ENCODE assay signal across 7 cellular contexts in the genomic region with DNA sequence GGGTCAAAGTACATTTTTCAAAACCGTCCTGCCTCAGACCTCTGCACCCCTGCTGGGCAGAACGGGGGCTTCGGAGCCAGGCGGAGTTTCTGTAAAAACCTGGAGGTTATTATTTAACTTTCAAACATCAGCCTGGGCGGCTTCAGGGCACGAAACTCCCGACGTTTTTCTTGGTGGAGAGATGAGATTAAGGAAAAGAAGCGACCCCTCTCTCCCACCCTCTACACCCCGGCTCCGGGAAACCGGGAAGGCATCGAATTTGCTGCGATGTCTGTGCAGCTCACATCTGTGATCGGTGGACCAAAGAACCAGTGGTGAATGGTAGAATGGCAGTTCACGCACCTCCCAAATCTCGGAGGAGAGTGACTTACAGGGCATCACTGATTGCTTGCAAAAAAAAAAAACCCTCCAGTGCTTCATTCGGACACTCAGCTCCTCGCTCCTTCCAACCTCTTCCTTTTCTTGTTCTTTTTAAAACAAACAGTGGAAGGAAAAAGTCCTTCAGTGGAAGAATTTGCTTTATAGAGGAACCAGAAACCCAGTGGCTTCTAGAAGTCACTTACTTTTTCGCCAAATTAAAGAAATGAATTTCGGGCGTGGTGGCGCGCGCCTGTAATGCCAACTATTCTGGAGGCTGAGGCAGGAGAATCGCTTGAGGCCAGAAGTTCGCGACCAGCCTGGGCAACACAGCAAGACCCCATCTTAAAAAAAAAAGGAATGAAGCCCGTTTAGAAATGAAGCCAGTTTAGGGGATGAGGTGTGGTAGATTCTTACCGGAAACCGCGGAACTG. TPM values are rescaled to one million over a fixed set of nuclear protein-coding genes. Genes with fewer than 3 reads are reported as not detected.
DNase-seq lines count a peak whose midpoint lies in the region; ATAC-seq and TF ChIP-seq lines count a peak whose summit lies in the region.

No MANE protein-coding gene starts in this region.

- no peaks in the 10 kb centered on the region for H3K27me3 Mint-ChIP-seq in activated naive CD8-positive, alpha-beta T cell treated with anti-CD3 and anti-CD28 coated beads for 36 hours

- H3K4me1 ChIP-seq in left ventricle myocardium inferior = peaks cover 26% of the 10 kb centered on the region

- no peak for ATAC-seq in GM18517 (IDR thresholded peaks at IDR 0.05; ENCODE audit: unreplicated experiment)

- intact Hi-C loops in left ventricle myocardium inferior (cut with micrococcal nuclease) (no loop called here), posterior cingulate gyrus (cut with DNase I) (loop anchor here (5.0 kb wide), 1 partner anchor 137 kb away; a partner anchor contains a TSS)

- peak overlapping the region; percentile 89 for H3K27ac Mint-ChIP-seq in activated naive CD8-positive, alpha-beta T cell treated with anti-CD3 and anti-CD28 coated beads for 36 hours

- no peaks in the 10 kb centered on the region for H3K9me3 Mint-ChIP-seq in activated naive CD8-positive, alpha-beta T cell treated with anti-CD3 and anti-CD28 coated beads for 36 hours

- peak; percentile 47 for DNase-seq in HCEC 1CT
- peak; percentile 43 for DNase-seq in NCI-H345 (lab: John Stamatoyannopoulos, UW)
- DNase-seq in activated naive CD8-positive, alpha-beta T cell treated with anti-CD3 and anti-CD28 coated beads for 36 hours = peak; percentile 25
- no peak for DNase-seq in left ventricle myocardium inferior
- peak in 7 of 10 donors; percentile 13 to 80 (median 22) for DNase-seq in posterior cingulate gyrus

- H3K4me3 ChIP-seq in GM08714 (ENCODE audit: low read length) = peak overlapping the region; percentile 69
- H3K4me3 ChIP-seq in left ventricle myocardium inferior = peak overlapping the region; percentile 89

- peaks cover 28% of the 10 kb centered on the region for H3K4me1 Mint-ChIP-seq in activated naive CD8-positive, alpha-beta T cell treated with anti-CD3 and anti-CD28 coated beads for 36 hours

- H3K27ac ChIP-seq in left ventricle myocardium inferior (replicated peaks) = peak overlapping the region; percentile 95

- peak overlapping the region; percentile 94 for H3K4me3 Mint-ChIP-seq in activated naive CD8-positive, alpha-beta T cell treated with anti-CD3 and anti-CD28 coated beads for 36 hours

- no peaks in the 10 kb centered on the region for H3K36me3 ChIP-seq in left ventricle myocardium inferior

- peaks cover 10% of the 10 kb centered on the region for H3K36me3 Mint-ChIP-seq in activated naive CD8-positive, alpha-beta T cell treated with anti-CD3 and anti-CD28 coated beads for 36 hours

- peak; percentile 21 for TF ChIP-seq CTCF in left ventricle myocardium inferior (IDR thresholded peaks at IDR 0.05; ENCODE audit: borderline replicate concordance)

- H3K9me3 ChIP-seq in left ventricle myocardium inferior (replicated peaks) = no peaks in the 10 kb centered on the region

- H3K27me3 ChIP-seq in left ventricle myocardium inferior (ENCODE audit: low read depth) = no peaks in the 10 kb centered on the region

RNA-seq across cellular contexts. Expression of a gene that starts 0.9 kb away (rescaled TPM):
- 10 to 100 TPM; 23.9 TPM for total RNA-seq in activated naive CD8-positive, alpha-beta T cell treated with anti-CD3 and anti-CD28 coated beads for 36 hours
- total RNA-seq in left ventricle myocardium inferior = 13.6 TPM

RNA-seq across cellular contexts. Expression of a gene that starts 41.6 kb away (rescaled TPM):
- total RNA-seq in activated naive CD8-positive, alpha-beta T cell treated with anti-CD3 and anti-CD28 coated beads for 36 hours = 10 to 100 TPM; 15.0 to 17.1 TPM
- total RNA-seq in left ventricle myocardium inferior = 10.8 TPM
